In genomic region chr13:42041017-42041683, GRCh38 we compare ENCODE assay signal across 8 cellular contexts. TPM values are rescaled to one million over a fixed set of nuclear protein-coding genes. Genes with fewer than 3 reads are reported as not detected.
DNase-seq lines count a peak whose midpoint lies in the region; ATAC-seq, FAIRE-seq and TF ChIP-seq lines count a peak whose summit lies in the region.

No MANE protein-coding gene starts in this region.

- no peaks in the 10 kb centered on the region for H3K27me3 Mint-ChIP-seq in T-helper 17 cell

- dilution Hi-C loops in keratinocyte (cut with MboI; ENCODE audit: extremely low pct_ligation_motif_present, low sequenced_read_pairs): no loop called here

- H3K4me3 Mint-ChIP-seq in T-helper 17 cell: peak overlapping the region; percentile 89

- H3K27ac ChIP-seq in caudate nucleus (ENCODE audit: low read depth, low read length) (no peak overlapping the region), keratinocyte (ENCODE audit: control insufficient read depth, insufficient read depth, low read length) (peak overlapping the region; percentile 92)

- DNase-seq in ELF-1 (ENCODE audit: low read depth, low spot score): peak; percentile 74
- DNase-seq in KBM-7: peak; percentile 63
- peak; percentile 12 to 22 (median 13) for DNase-seq in T-helper 17 cell
- peak in 38 of 61 donors; percentile 7 to 69 (median 38) for DNase-seq in caudate nucleus (lab: John Stamatoyannopoulos, UW)
- no peak for DNase-seq in keratinocyte (ENCODE audit: low read depth, low spot score)
- peak; percentile 43 for DNase-seq in stimulated activated CD4-positive, alpha-beta T cell treated with anti-CD3 and anti-CD28 coated beads, Interleukin-12 subunit alpha, Interleukin-12 subunit beta, amount 100 ng/mL, for 4 hours
- no peak for DNase-seq in putamen (ENCODE audit: low spot score)

- H3K27ac Mint-ChIP-seq in T-helper 17 cell: peak overlapping the region; percentile 92

- no peaks in the 10 kb centered on the region for H3K27me3 ChIP-seq in keratinocyte (ENCODE audit: control insufficient read depth, extremely low read depth, insufficient read depth, low read length)

- H3K4me1 ChIP-seq in keratinocyte (ENCODE audit: control insufficient read depth, extremely low read depth, insufficient read depth, low read length): peaks cover 21% of the 10 kb centered on the region

- H3K9me1 ChIP-seq in keratinocyte (ENCODE audit: control insufficient read depth, extremely low read depth, insufficient read depth, low read length): no peaks in the 10 kb centered on the region

- peak overlapping the region; percentile 82 for H2AFZ ChIP-seq in keratinocyte (ENCODE audit: control insufficient read depth, low read length)

- no peaks in the 10 kb centered on the region for H3K36me3 Mint-ChIP-seq in T-helper 17 cell (ENCODE audit: low read depth)

- H4K20me1 ChIP-seq in keratinocyte (ENCODE audit: control insufficient read depth, extremely low read depth, insufficient read depth, low read length): no peaks in the 10 kb centered on the region

- ATAC-seq in GM21515 (IDR thresholded peaks at IDR 0.05; ENCODE audit: unreplicated experiment) (peak; percentile 15), T-helper 17 cell (no peak)

- TF ChIP-seq CTCF in keratinocyte (optimal IDR thresholded peaks at IDR 0.05 in 1 of 3, IDR thresholded peaks at IDR 0.05 in 1 of 3, conservative IDR thresholded peaks at IDR 0.05 in 1 of 3; ENCODE audit: extremely low read depth in 1 of 3, insufficient read depth in 2 of 3, low read length in 3 of 3): no peak

- peak overlapping the region; percentile 100 for H3K4me2 ChIP-seq in keratinocyte (ENCODE audit: control insufficient read depth, extremely low read depth, insufficient read depth, low read depth, low read length)

- in situ Hi-C loops in KBM-7 (cut with MboI; ENCODE audit: low pct_unique_long_range_greater_than_20kb, low sequenced_read_pairs): no loop called here

- peaks cover 49% of the 10 kb centered on the region for H3K79me2 ChIP-seq in keratinocyte (ENCODE audit: control insufficient read depth, insufficient read depth, low read length)

- peak; percentile 53 for FAIRE-seq in keratinocyte (lab: Jason Lieb, UNC)

- no peaks in the 10 kb centered on the region for H3K9me3 ChIP-seq in T-helper 17 cell (ENCODE audit: control insufficient read depth, low read length, poor library complexity, severe bottlenecking)
- no peaks in the 10 kb centered on the region for H3K9me3 ChIP-seq in keratinocyte (ENCODE audit: control insufficient read depth, low read depth, low read length)

- H3K4me1 Mint-ChIP-seq in T-helper 17 cell: peaks cover 23% of the 10 kb centered on the region

- H3K4me3 ChIP-seq in keratinocyte (ENCODE audit: control insufficient read depth in 2 of 3, extremely low read depth in 1 of 3, insufficient read depth in 2 of 3, low read depth in 1 of 3, low read length in 3 of 3): peak overlapping the region; percentile 70 to 94 (median 82)

- peaks cover 0 to 2% of the 10 kb centered on the region in 2 experiments for H3K36me3 ChIP-seq in keratinocyte (ENCODE audit: control insufficient read depth in 2 of 2, extremely low read depth in 1 of 2, insufficient read depth in 2 of 2, low read length in 2 of 2)

- peak overlapping the region; percentile 92 for H3K9ac ChIP-seq in keratinocyte (ENCODE audit: control insufficient read depth, extremely low read depth, insufficient read depth, low read length)

RNA-seq across cellular contexts. Expression of gene DGKH, which starts 7.3 kb away (rescaled TPM):
- total RNA-seq in T-helper 17 cell: 10 to 100 TPM; 10.4 to 10.7 TPM
- 8.1 to 12.8 TPM (median 12.5 TPM) in 3 replicates for polyA plus RNA-seq in keratinocyte
- 8.2 TPM for polyA plus RNA-seq in keratinocyte (2011; ENCODE audit: low read depth)
- 6.9 and 12.8 TPM in 2 replicates for polyA plus RNA-seq in keratinocyte (2011; cell fraction: cytosol; rRNA removed)
- 28.5 and 29.9 TPM in 2 replicates for polyA plus RNA-seq in keratinocyte (2011; cell fraction: nucleus; rRNA removed)
- 6.6 and 6.9 TPM in 2 replicates for polyA plus RNA-seq in keratinocyte (2012; ENCODE audit: low replicate concordance)
- 15.2 to 64.7 TPM (median 51.7 TPM) in 3 replicates for polyA minus RNA-seq in keratinocyte
- polyA minus RNA-seq in keratinocyte (2011; cell fraction: cytosol; rRNA and poly(A)+ RNA removed): 20.7 TPM
- 43.5 and 112 TPM in 2 replicates for polyA minus RNA-seq in keratinocyte (2011; cell fraction: nucleus; rRNA and poly(A)+ RNA removed)

Comparison
In these comparisons a context has a peak if more than half of its experiments do, and no peak if none do; other contexts are left out.
1. DNase-seq: peak in ELF-1 (single experiment), KBM-7 (single experiment), T-helper 17 cell (3 of 3), caudate nucleus (38 of 61) and stimulated activated CD4-positive, alpha-beta T cell treated with anti-CD3 and anti-CD28 coated beads, Interleukin-12 subunit alpha, Interleukin-12 subunit beta, amount 100 ng/mL, for 4 hours (single experiment); none in keratinocyte (single experiment) and putamen (single experiment).